ENCODE assay signal across 13 cellular contexts in the genomic region with DNA sequence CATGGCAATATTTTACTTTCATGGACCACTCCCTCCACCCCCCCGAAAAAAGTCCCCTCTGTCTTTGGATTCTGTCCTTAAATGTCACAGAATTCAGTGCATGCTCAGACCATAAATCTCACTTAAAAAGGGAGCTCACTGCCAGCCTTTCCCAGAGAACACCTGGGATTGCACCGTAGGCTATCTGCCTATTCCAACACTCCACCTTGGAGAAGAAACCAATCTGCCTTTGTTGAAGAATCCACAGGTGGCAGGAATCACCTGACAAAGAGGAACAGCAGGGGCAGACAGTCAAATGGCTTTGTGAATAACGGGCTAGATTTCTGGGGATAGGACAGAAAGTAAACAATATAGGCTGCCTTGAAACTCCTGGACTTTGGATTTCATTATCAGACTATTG.
"Had no signal": no experiment of that assay in that cellular context is flagged by ENCODE, and none has a peak within 500 bp of the region (broad histone marks: within the 10 kb centered on the region; RNA-seq: fewer than 3 reads in every experiment).

No MANE protein-coding gene starts in this region.

- DNase-seq: activated naive CD4-positive, alpha-beta T cell treated with anti-CD3 and anti-CD28 coated beads, Interleukin-2, amount 50 U/mL, for 16 hours; activated T-cell treated with anti-CD3 and anti-CD28 coated beads, Interleukin-2, amount 50 U/mL, for 1 hour; central memory CD4-positive, alpha-beta T cell; effector CD4-positive, alpha-beta T cell; gastrocnemius medialis; heart right ventricle; kidney; ovary; stimulated activated CD4-positive, alpha-beta T cell treated with anti-CD3 and anti-CD28 coated beads, Interleukin-12 subunit alpha, Interleukin-12 subunit beta, amount 100 ng/mL, for 4 hours; stimulated activated CD4-positive, alpha-beta T cell treated with anti-CD3 and anti-CD28 coated beads, Interleukin-2, amount 100 ng/mL, for 48 hours; stimulated activated naive CD4-positive, alpha-beta T cell treated with Interleukin-2 at 50 U/mL for 16 hours; upper lobe of left lung had no signal

- H3K9me3 ChIP-seq: gastrocnemius medialis, heart right ventricle, ovary, upper lobe of left lung had no signal

- H3K4me3 ChIP-seq: coronary artery, gastrocnemius medialis, heart right ventricle, ovary, upper lobe of left lung had no signal

- H3K27ac ChIP-seq: coronary artery, gastrocnemius medialis, heart right ventricle, ovary, upper lobe of left lung had no signal

- H3K27me3 ChIP-seq: gastrocnemius medialis, heart right ventricle, ovary, upper lobe of left lung had no signal

- H3K4me1 ChIP-seq: gastrocnemius medialis, heart right ventricle, upper lobe of left lung had no signal

- ATAC-seq: gastrocnemius medialis, heart right ventricle had no signal
